8 cellular contexts compared by ENCODE assay signal in genomic region chr11:5690736-5691135, GRCh38. TPM values are rescaled to one million over a fixed set of nuclear protein-coding genes. Genes with fewer than 3 reads are reported as not detected.
DNase-seq lines count a peak whose midpoint lies in the region; ATAC-seq, FAIRE-seq and TF ChIP-seq lines count a peak whose summit lies in the region.

No MANE protein-coding gene starts in this region.

- intact Hi-C loops in pancreas (cut with DNase I), result no loop called here

- peaks cover 0 to 45% (median 4%) of the 10 kb centered on the region in 3 donors for H3K36me3 Mint-ChIP-seq in CD8-positive, alpha-beta memory T cell

- CTCF ChIA-PET in CD8-positive, alpha-beta memory T cell (lab: Charles Lee), result interaction anchor here (1.5 to 2.4 kb wide), 3 partner anchors 10 to 672 kb away, joined by 3 to 11 read pairs (median 5); no protein-coding TSS in a partner anchor

- H3K27me3 Mint-ChIP-seq in CD8-positive, alpha-beta memory T cell, result no peaks in the 10 kb centered on the region

- no peak for FAIRE-seq in pancreas (lab: Jason Lieb, UNC)
- no peak for FAIRE-seq in D721Med (lab: Jason Lieb, UNC)

- no peaks in the 10 kb centered on the region for H3K9me2 ChIP-seq in SU-DHL-6 (replicated peaks; ENCODE audit: insufficient read depth, low read length)

- H3K4me1 ChIP-seq in CD8-positive, alpha-beta memory T cell (ENCODE audit: insufficient read depth, low read length), result peaks cover 48% of the 10 kb centered on the region
- peaks cover 9% of the 10 kb centered on the region for H3K4me1 ChIP-seq in fibroblast of lung (ENCODE audit: control insufficient read depth, extremely low read depth, insufficient read depth, low read length)
- H3K4me1 ChIP-seq in pancreas, result peaks cover 0 to 3% (median 0%) of the 10 kb centered on the region in 3 donors

- no peaks in the 10 kb centered on the region for H3K27me3 ChIP-seq in CD8-positive, alpha-beta memory T cell (ENCODE audit: insufficient read depth, low read length, poor library complexity, severe bottlenecking)
- H3K27me3 ChIP-seq in SU-DHL-6 (ENCODE audit: low read length) (no peaks in the 10 kb centered on the region), fibroblast of lung (ENCODE audit: control insufficient read depth, insufficient read depth, low read length) (no peaks in the 10 kb centered on the region), pancreas (no peaks in the 10 kb centered on the region)

- no peak for DNase-seq in CD8-positive, alpha-beta memory T cell
- peak; percentile 34 to 41 for DNase-seq in fibroblast of lung (ENCODE audit: low read depth in 2 of 2)
- no peak for DNase-seq in pancreas
- no peak for DNase-seq in RPMI8226
- DNase-seq in activated CD8-positive, alpha-beta memory T cell treated with anti-CD3 and anti-CD28 coated beads, Interleukin-2, amount 50 U/mL, for 48 hours, result no peak
- no peak for DNase-seq in D721Med (ENCODE audit: insufficient read length, low spot score)

- H4K20me1 ChIP-seq in SU-DHL-6 (ENCODE audit: low read depth, low read length) (no peaks in the 10 kb centered on the region), fibroblast of lung (ENCODE audit: control insufficient read depth, extremely low read depth, insufficient read depth, low read length) (no peaks in the 10 kb centered on the region)

- H3K4me3 ChIP-seq in CD8-positive, alpha-beta memory T cell (ENCODE audit: low read length), result peak overlapping the region; percentile 84
- H3K4me3 ChIP-seq in SU-DHL-6 (ENCODE audit: insufficient read depth, low read length, poor library complexity, severe bottlenecking), result peak overlapping the region; percentile 85
- peak overlapping the region; percentile 46 to 64 (median 56) for H3K4me3 ChIP-seq in fibroblast of lung (replicated peaks in 1 of 4; ENCODE audit: control extremely low read depth in 1 of 4, insufficient read depth in 1 of 4, low read depth in 3 of 4, low read length in 4 of 4)
- H3K4me3 ChIP-seq in pancreas, result peak overlapping the region in 2 of 4 donors; percentile 19 to 38

- H3F3A ChIP-seq in SU-DHL-6 (ENCODE audit: insufficient read depth), result peaks cover 34% of the 10 kb centered on the region

- TF ChIP-seq CTCF in SU-DHL-6 (IDR thresholded peaks at IDR 0.05; ENCODE audit: insufficient read depth, low read length, poor library complexity, severe bottlenecking) (no peak), fibroblast of lung (conservative IDR thresholded peaks at IDR 0.05 in 1 of 2, IDR thresholded peaks at IDR 0.05 in 1 of 2; ENCODE audit: low read depth in 1 of 2, low read length in 2 of 2) (no peak), pancreas (IDR thresholded peaks at IDR 0.05) (no peak), D721Med (IDR thresholded peaks at IDR 0.05; ENCODE audit: insufficient read depth, missing control alignments) (no peak)

- H3K4me2 ChIP-seq in SU-DHL-6 (ENCODE audit: low read depth, low read length, poor library complexity, severe bottlenecking), result peak overlapping the region; percentile 80
- H3K4me2 ChIP-seq in fibroblast of lung (ENCODE audit: extremely low read depth, insufficient read depth, low read length), result peak overlapping the region; percentile 98

- H3K9me3 ChIP-seq in CD8-positive, alpha-beta memory T cell (ENCODE audit: low read length), result no peaks in the 10 kb centered on the region
- no peaks in the 10 kb centered on the region for H3K9me3 ChIP-seq in SU-DHL-6 (ENCODE audit: insufficient read depth, low read length)
- no peaks in the 10 kb centered on the region for H3K9me3 ChIP-seq in fibroblast of lung (ENCODE audit: control insufficient read depth, insufficient read depth, low read depth, low read length)
- H3K9me3 ChIP-seq in pancreas, result no peaks in the 10 kb centered on the region

- H3K4me3 Mint-ChIP-seq in CD8-positive, alpha-beta memory T cell, result peak overlapping the region; percentile 92 to 99 (median 95)

- peaks cover 54 to 63% (median 63%) of the 10 kb centered on the region in 3 donors for H3K4me1 Mint-ChIP-seq in CD8-positive, alpha-beta memory T cell

- H2AFZ ChIP-seq in SU-DHL-6 (ENCODE audit: low read depth, low read length, severe bottlenecking) (peak overlapping the region; percentile 10), fibroblast of lung (ENCODE audit: low read length) (peak overlapping the region; percentile 64)

- H3K27ac Mint-ChIP-seq in CD8-positive, alpha-beta memory T cell, result peak overlapping the region; percentile 91 to 98 (median 96)

- 45 to 49% methylated on average over 5 of the region's 5 CpGs for WGBS in pancreas, 2 donors

- H3K9ac ChIP-seq in SU-DHL-6 (ENCODE audit: low read length) (peak overlapping the region; percentile 80), fibroblast of lung (ENCODE audit: insufficient read depth, low read length) (peak overlapping the region; percentile 68)

- H3K27ac ChIP-seq in CD8-positive, alpha-beta memory T cell (ENCODE audit: low read depth, low read length), result peak overlapping the region; percentile 79
- H3K27ac ChIP-seq in SU-DHL-6 (ENCODE audit: low read depth, low read length) (peak overlapping the region; percentile 91), fibroblast of lung (ENCODE audit: insufficient read depth, low read length) (peak overlapping the region; percentile 88), pancreas (peak overlapping the region in 3 of 4 donors; percentile 7 to 80 (median 66))

- POLR2A ChIA-PET in CD8-positive, alpha-beta memory T cell (lab: Charles Lee), result no interaction called here

- H3K36me3 ChIP-seq in CD8-positive, alpha-beta memory T cell (ENCODE audit: insufficient read depth, low read length), result no peaks in the 10 kb centered on the region
- 0 out of 2 replicates have a peak, but pooled peaks cover 4% of the 10 kb centered on the region for H3K36me3 ChIP-seq in SU-DHL-6 (ENCODE audit: low read length)
- peaks cover 2% of the 10 kb centered on the region for H3K36me3 ChIP-seq in fibroblast of lung (ENCODE audit: control insufficient read depth, insufficient read depth, low read length)
- no peaks in the 10 kb centered on the region for H3K36me3 ChIP-seq in pancreas

- peaks cover 0 to 1% (median 0%) of the 10 kb centered on the region in 5 donors for H3K9me3 Mint-ChIP-seq in CD8-positive, alpha-beta memory T cell

- peak in 3 of 4 donors; percentile 16 to 35 (median 23) for ATAC-seq in pancreas
- ATAC-seq in HG03097 (IDR thresholded peaks at IDR 0.05; ENCODE audit: low FRiP score, unreplicated experiment), result no peak

- peaks cover 38% of the 10 kb centered on the region for H3K79me2 ChIP-seq in SU-DHL-6 (ENCODE audit: insufficient read depth, low read length)
- H3K79me2 ChIP-seq in fibroblast of lung (ENCODE audit: control insufficient read depth, insufficient read depth, low read length), result peaks cover 6% of the 10 kb centered on the region

RNA-seq across cellular contexts. Expression of gene TRIM22, which starts 1.1 kb away (rescaled TPM):
- 100 to 1,000 TPM; 105 TPM for total RNA-seq in CD8-positive, alpha-beta memory T cell
- polyA plus RNA-seq in CD8-positive, alpha-beta memory T cell, result 163 TPM
- total RNA-seq in fibroblast of lung (94.8 and 112 TPM in 2 replicates), pancreas (10 to 100 TPM in 4 of 6 donors, 1 to 10 TPM in 2; 4.1 to 24.7 (median 11.6) TPM)
- polyA plus RNA-seq in fibroblast of lung (74.3 and 108 TPM in 2 replicates), pancreas (1 to 10 TPM; 9.1 to 9.5 TPM)
- polyA plus RNA-seq in fibroblast of lung (2012), result 53.7 and 69.3 TPM in 2 replicates
- polyA minus RNA-seq in fibroblast of lung (ENCODE audit: low replicate concordance), result 23.9 and 30.6 TPM in 2 replicates

RNA-seq across cellular contexts. Expression of gene TRIM5, which starts 5.9 kb away (rescaled TPM):
- total RNA-seq in CD8-positive, alpha-beta memory T cell, result 10 to 100 TPM in 1 of 2 experiments, 1 to 10 TPM in 1; 8.2 to 10.6 TPM
- polyA plus RNA-seq in CD8-positive, alpha-beta memory T cell, result 9.8 TPM
- total RNA-seq in fibroblast of lung (43.4 and 47.9 TPM in 2 replicates), pancreas (10 to 100 TPM; 16.1 to 23.8 (median 18.8) TPM)
- polyA plus RNA-seq in fibroblast of lung (26.8 and 32.4 TPM in 2 replicates), pancreas (1 to 10 TPM; 6.4 to 9.8 TPM)
- polyA plus RNA-seq in fibroblast of lung (2012), result 20.4 and 22.2 TPM in 2 replicates
- 11.9 and 19.4 TPM in 2 replicates for polyA minus RNA-seq in fibroblast of lung (ENCODE audit: low replicate concordance)

RNA-seq across cellular contexts. Expression of gene OR56B1, which starts 45.5 kb away (rescaled TPM):
- total RNA-seq in CD8-positive, alpha-beta memory T cell, result not detected
- not detected for polyA plus RNA-seq in CD8-positive, alpha-beta memory T cell
- total RNA-seq in fibroblast of lung, result not detected in 2 replicates
- polyA plus RNA-seq in fibroblast of lung, result not detected in 2 replicates
- polyA plus RNA-seq in fibroblast of lung (2012), result not detected in 2 replicates
- not detected in 2 replicates for polyA minus RNA-seq in fibroblast of lung (ENCODE audit: low replicate concordance)
- not detected for total RNA-seq in pancreas
- polyA plus RNA-seq in pancreas, result not detected

Comparison
In these comparisons a context has a peak if more than half of its experiments do, and no peak if none do; other contexts are left out.
1. DNase-seq: peak in fibroblast of lung (2 of 2); none in CD8-positive, alpha-beta memory T cell (0 of 5), pancreas (0 of 6), RPMI8226 (single experiment), activated CD8-positive, alpha-beta memory T cell treated with anti-CD3 and anti-CD28 coated beads, Interleukin-2, amount 50 U/mL, for 48 hours (single experiment) and D721Med (single experiment).
2. Peak in every context shown above with its lines, with median percentiles within 50 percentile points of each other: H3K27ac ChIP-seq.